ENCODE assay signal across 1 cellular context in the genomic region with DNA sequence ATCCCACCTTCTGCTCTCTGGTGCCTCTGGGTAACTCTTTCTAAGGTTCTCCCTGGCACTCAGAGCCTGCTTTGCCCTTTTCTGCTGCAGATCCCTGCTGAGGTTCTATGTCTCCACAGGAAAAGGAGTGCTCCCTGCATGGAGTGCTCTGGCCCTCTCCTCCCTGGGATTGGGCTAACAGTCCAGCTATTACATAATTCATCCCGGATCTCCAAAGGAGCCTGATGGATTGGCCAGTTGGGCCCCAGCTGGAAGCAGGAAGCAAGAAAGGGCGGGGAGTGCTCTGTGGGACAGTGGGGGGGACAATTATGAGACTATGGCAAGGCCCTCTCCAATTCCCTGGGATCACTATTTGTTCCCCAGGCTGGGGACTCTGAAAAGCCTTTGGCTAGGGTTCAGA.
TF ChIP-seq lines count a peak whose summit lies in the region.

No MANE protein-coding gene starts in this region.

TF ChIP-seq in HepG2, 621 proteins besides CTCF, POLR2A, EP300 and RAD21:
- TF ChIP-seq ZNF263 (CRISPR knock-in tag; IDR thresholded peaks at IDR 0.05), result peak; percentile 97
- no peak for TF ChIP-seq FOSL1 (CRISPR knock-in tag; IDR thresholded peaks at IDR 0.05; ENCODE audit: borderline replicate concordance)
